Comparison of ENCODE assay signal across 1 cellular context in the genomic region with DNA sequence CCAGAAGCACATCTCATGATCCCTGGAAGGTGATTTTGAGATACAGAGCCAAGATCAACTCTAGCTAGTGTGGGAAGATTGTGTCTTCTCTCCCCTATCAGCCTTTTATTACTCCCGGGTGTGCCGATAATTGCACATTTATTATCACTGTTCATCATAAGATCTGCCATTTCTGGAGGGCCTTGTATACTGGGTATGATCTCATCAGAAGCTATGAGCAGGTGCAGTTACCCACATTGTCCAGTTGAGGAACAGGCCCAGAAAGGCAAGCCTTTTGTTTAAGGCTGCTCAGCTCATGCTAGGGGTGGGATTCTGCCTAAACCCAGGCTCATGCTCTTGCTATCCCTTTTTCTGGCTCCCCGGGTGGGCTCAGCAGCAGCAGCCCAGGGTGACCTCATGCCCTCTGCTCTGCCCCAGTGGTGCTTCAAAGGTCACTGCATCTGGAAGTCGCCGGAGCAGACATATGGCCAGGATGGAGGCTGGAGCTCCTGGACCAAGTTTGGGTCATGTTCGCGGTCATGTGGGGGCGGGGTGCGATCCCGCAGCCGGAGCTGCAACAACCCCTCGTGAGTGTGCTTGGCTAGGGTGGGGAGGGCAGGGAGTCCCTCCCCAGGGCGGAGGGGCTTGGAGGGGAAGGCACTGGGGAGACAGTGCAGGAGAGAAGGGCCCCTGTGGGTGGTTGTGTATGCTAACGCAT.
TF ChIP-seq lines count a peak whose summit lies in the region.

No MANE protein-coding gene starts in this region.

TF ChIP-seq in GM23338, 12 proteins besides CTCF, POLR2A, EP300 and RAD21 (continued from another document):
- TF ChIP-seq, protein P1, sequence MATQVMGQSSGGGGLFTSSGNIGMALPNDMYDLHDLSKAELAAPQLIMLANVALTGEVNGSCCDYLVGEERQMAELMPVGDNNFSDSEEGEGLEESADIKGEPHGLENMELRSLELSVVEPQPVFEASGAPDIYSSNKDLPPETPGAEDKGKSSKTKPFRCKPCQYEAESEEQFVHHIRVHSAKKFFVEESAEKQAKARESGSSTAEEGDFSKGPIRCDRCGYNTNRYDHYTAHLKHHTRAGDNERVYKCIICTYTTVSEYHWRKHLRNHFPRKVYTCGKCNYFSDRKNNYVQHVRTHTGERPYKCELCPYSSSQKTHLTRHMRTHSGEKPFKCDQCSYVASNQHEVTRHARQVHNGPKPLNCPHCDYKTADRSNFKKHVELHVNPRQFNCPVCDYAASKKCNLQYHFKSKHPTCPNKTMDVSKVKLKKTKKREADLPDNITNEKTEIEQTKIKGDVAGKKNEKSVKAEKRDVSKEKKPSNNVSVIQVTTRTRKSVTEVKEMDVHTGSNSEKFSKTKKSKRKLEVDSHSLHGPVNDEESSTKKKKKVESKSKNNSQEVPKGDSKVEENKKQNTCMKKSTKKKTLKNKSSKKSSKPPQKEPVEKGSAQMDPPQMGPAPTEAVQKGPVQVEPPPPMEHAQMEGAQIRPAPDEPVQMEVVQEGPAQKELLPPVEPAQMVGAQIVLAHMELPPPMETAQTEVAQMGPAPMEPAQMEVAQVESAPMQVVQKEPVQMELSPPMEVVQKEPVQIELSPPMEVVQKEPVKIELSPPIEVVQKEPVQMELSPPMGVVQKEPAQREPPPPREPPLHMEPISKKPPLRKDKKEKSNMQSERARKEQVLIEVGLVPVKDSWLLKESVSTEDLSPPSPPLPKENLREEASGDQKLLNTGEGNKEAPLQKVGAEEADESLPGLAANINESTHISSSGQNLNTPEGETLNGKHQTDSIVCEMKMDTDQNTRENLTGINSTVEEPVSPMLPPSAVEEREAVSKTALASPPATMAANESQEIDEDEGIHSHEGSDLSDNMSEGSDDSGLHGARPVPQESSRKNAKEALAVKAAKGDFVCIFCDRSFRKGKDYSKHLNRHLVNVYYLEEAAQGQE (IDR thresholded peaks at IDR 0.05; ENCODE audit: unreplicated experiment), result no peak
- no peak for TF ChIP-seq JUNB (IDR thresholded peaks at IDR 0.05; ENCODE audit: unreplicated experiment)
- TF ChIP-seq ZNF114 (CRISPR knock-in tag; IDR thresholded peaks at IDR 0.05), result no peak
- TF ChIP-seq STAT1 (IDR thresholded peaks at IDR 0.05; ENCODE audit: unreplicated experiment), result no peak
- TF ChIP-seq ZNF331 (CRISPR knock-in tag; IDR thresholded peaks at IDR 0.05; ENCODE audit: low read depth), result no peak
- TF ChIP-seq, protein P2, sequence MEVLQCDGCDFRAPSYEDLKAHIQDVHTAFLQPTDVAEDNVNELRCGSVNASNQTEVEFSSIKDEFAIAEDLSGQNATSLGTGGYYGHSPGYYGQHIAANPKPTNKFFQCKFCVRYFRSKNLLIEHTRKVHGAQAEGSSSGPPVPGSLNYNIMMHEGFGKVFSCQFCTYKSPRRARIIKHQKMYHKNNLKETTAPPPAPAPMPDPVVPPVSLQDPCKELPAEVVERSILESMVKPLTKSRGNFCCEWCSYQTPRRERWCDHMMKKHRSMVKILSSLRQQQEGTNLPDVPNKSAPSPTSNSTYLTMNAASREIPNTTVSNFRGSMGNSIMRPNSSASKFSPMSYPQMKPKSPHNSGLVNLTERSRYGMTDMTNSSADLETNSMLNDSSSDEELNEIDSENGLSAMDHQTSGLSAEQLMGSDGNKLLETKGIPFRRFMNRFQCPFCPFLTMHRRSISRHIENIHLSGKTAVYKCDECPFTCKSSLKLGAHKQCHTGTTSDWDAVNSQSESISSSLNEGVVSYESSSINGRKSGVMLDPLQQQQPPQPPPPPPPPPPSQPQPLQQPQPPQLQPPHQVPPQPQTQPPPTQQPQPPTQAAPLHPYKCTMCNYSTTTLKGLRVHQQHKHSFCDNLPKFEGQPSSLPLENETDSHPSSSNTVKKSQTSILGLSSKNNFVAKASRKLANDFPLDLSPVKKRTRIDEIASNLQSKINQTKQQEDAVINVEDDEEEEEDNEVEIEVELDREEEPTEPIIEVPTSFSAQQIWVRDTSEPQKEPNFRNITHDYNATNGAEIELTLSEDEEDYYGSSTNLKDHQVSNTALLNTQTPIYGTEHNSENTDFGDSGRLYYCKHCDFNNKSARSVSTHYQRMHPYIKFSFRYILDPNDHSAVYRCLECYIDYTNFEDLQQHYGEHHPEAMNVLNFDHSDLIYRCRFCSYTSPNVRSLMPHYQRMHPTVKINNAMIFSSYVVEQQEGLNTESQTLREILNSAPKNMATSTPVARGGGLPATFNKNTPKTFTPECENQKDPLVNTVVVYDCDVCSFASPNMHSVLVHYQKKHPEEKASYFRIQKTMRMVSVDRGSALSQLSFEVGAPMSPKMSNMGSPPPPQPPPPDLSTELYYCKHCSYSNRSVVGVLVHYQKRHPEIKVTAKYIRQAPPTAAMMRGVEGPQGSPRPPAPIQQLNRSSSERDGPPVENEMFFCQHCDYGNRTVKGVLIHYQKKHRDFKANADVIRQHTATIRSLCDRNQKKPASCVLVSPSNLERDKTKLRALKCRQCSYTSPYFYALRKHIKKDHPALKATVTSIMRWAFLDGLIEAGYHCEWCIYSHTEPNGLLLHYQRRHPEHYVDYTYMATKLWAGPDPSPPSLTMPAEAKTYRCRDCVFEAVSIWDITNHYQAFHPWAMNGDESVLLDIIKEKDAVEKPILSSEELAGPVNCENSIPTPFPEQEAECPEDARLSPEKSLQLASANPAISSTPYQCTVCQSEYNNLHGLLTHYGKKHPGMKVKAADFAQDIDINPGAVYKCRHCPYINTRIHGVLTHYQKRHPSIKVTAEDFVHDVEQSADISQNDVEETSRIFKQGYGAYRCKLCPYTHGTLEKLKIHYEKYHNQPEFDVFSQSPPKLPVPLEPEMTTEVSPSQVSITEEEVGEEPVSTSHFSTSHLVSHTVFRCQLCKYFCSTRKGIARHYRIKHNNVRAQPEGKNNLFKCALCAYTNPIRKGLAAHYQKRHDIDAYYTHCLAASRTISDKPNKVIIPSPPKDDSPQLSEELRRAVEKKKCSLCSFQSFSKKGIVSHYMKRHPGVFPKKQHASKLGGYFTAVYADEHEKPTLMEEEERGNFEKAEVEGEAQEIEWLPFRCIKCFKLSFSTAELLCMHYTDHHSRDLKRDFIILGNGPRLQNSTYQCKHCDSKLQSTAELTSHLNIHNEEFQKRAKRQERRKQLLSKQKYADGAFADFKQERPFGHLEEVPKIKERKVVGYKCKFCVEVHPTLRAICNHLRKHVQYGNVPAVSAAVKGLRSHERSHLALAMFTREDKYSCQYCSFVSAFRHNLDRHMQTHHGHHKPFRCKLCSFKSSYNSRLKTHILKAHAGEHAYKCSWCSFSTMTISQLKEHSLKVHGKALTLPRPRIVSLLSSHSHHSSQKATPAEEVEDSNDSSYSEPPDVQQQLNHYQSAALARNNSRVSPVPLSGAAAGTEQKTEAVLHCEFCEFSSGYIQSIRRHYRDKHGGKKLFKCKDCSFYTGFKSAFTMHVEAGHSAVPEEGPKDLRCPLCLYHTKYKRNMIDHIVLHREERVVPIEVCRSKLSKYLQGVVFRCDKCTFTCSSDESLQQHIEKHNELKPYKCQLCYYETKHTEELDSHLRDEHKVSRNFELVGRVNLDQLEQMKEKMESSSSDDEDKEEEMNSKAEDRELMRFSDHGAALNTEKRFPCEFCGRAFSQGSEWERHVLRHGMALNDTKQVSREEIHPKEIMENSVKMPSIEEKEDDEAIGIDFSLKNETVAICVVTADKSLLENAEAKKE (CRISPR knock-in tag; IDR thresholded peaks at IDR 0.05), result no peak
- TF ChIP-seq NANOG (IDR thresholded peaks at IDR 0.05; ENCODE audit: borderline replicate concordance), result no peak
TF ChIP-seq in GM23338: peak in this region for 0.
